ENCODE assay signal across 11 cellular contexts in the genomic region with DNA sequence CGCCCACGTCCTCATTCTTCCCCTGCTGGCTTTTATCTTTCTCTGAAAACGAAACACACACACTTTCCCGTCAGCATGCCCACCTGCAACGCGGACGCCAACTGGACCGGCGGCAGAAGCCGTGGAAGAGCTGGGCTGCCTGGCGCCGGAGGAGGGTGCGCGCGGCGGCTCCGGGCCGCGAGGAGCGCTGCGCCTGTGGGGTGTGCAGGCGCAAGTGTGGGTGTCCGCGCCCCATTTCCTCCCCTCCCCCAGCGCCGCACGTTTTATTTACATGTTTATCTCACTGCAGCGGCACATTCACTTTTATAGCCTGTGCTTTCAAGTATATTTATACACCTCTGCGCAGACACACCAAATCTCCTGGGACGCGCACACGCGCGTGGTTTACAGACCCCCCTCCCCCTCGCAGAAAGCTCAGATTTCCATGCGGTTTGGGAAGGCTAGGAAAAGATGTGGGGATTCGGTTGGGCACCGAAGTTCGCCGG. TPM values are rescaled to one million over a fixed set of nuclear protein-coding genes. Genes with fewer than 3 reads are reported as not detected.
DNase-seq lines count a peak whose midpoint lies in the region; ATAC-seq, FAIRE-seq and TF ChIP-seq lines count a peak whose summit lies in the region.
"Had no signal": no experiment of that assay in that cellular context is flagged by ENCODE, and none has a peak within 500 bp of the region (broad histone marks: within the 10 kb centered on the region; RNA-seq: fewer than 3 reads in every experiment).

No MANE protein-coding gene starts in this region.

- no peak for ATAC-seq in Right ventricle myocardium superior (ENCODE audit: poor library complexity)
- no peak for ATAC-seq in WTC11
- ATAC-seq: sciatic nerve had no signal

- POLR2A ChIA-PET in WTC11 (lab: Charles Lee): interaction anchor here (0.7 kb wide), 1 partner anchor 515 kb away, joined by 3 read pairs; no protein-coding TSS in a partner anchor

- no peak overlapping the region for H3K9ac ChIP-seq in keratinocyte (ENCODE audit: control insufficient read depth, extremely low read depth, insufficient read depth, low read length)

- dilution Hi-C loops in keratinocyte (cut with MboI; ENCODE audit: extremely low pct_ligation_motif_present, low sequenced_read_pairs): no loop called here

- peaks cover 100% of the 10 kb centered on the region for H3K27me3 Mint-ChIP-seq in WTC11 (ENCODE audit: low read depth)

- H3K27ac Mint-ChIP-seq in WTC11: no peak overlapping the region

- no peaks in the 10 kb centered on the region for H3K9me3 ChIP-seq in cardiac muscle cell (ENCODE audit: low read depth)
- H3K9me3 ChIP-seq in keratinocyte (ENCODE audit: control insufficient read depth, low read depth, low read length): peaks cover 11% of the 10 kb centered on the region
- H3K9me3 ChIP-seq in tibial nerve: peaks cover 0 to 14% (median 0%) of the 10 kb centered on the region in 4 donors
- H3K9me3 ChIP-seq: uterus had no signal

- no peak for TF ChIP-seq POLR2A in tibial nerve (IDR thresholded peaks at IDR 0.05)

- H3K9me3 Mint-ChIP-seq in WTC11: no peaks in the 10 kb centered on the region

- H3K36me3 Mint-ChIP-seq in WTC11: no peaks in the 10 kb centered on the region

- no peak overlapping the region for H3K27ac ChIP-seq in cardiac muscle cell
- H3K27ac ChIP-seq in keratinocyte (ENCODE audit: control insufficient read depth, insufficient read depth, low read length): no peak overlapping the region
- no peak overlapping the region for H3K27ac ChIP-seq in tibial nerve
- H3K27ac ChIP-seq: uterus had no signal

- H3K4me2 ChIP-seq in keratinocyte (ENCODE audit: control insufficient read depth, extremely low read depth, insufficient read depth, low read depth, low read length): peak overlapping the region; percentile 56

- H3K79me2 ChIP-seq in keratinocyte (ENCODE audit: control insufficient read depth, insufficient read depth, low read length): no peaks in the 10 kb centered on the region

- H3K27me3 ChIP-seq in cardiac muscle cell: peaks cover 100% of the 10 kb centered on the region
- H3K27me3 ChIP-seq in keratinocyte (ENCODE audit: control insufficient read depth, extremely low read depth, insufficient read depth, low read length): peaks cover 98% of the 10 kb centered on the region
- peaks cover 4 to 100% of the 10 kb centered on the region in 2 donors for H3K27me3 ChIP-seq in tibial nerve

- CTCF ChIA-PET in WTC11 (lab: Charles Lee): interaction anchor here (1.3 kb wide), 1 partner anchor 19 kb away, joined by 6 read pairs; no protein-coding TSS in a partner anchor

- H3K36me3 ChIP-seq in cardiac muscle cell: no peaks in the 10 kb centered on the region
- H3K36me3 ChIP-seq in keratinocyte (ENCODE audit: control insufficient read depth in 2 of 2, extremely low read depth in 1 of 2, insufficient read depth in 2 of 2, low read length in 2 of 2): no peaks in the 10 kb centered on the region
- H3K36me3 ChIP-seq in tibial nerve: no peaks in the 10 kb centered on the region
- H3K36me3 ChIP-seq: uterus had no signal

- peaks cover 78% of the 10 kb centered on the region for H3K4me1 Mint-ChIP-seq in WTC11

- H4K20me1 ChIP-seq in keratinocyte (ENCODE audit: control insufficient read depth, extremely low read depth, insufficient read depth, low read length): no peaks in the 10 kb centered on the region

- no peak for TF ChIP-seq EP300 in tibial nerve (IDR thresholded peaks at IDR 0.05)

- FAIRE-seq in keratinocyte (lab: Jason Lieb, UNC): no peak

- no peak for DNase-seq in cardiac muscle cell (ENCODE audit: low read depth in 1 of 2, low spot score in 1 of 2)
- DNase-seq in Right ventricle myocardium superior: no peak
- no peak for DNase-seq in WTC11 (ENCODE audit: low spot score)
- DNase-seq in keratinocyte (ENCODE audit: low read depth, low spot score): no peak
- DNase-seq in tibial nerve (ENCODE audit: low spot score in 2 of 2): no peak
- DNase-seq in NCI-H1092 (lab: John Stamatoyannopoulos, UW): no peak
- no peak for DNase-seq in HuH-7.5 (ENCODE audit: low spot score)
- no peak for DNase-seq in NCI-H128 (lab: John Stamatoyannopoulos, UW; ENCODE audit: unreplicated experiment)
- DNase-seq: NCI-H446, uterus had no signal

- H3K4me3 ChIP-seq in cardiac muscle cell (peak overlapping the region; percentile 47), keratinocyte (ENCODE audit: control insufficient read depth in 2 of 3, extremely low read depth in 1 of 3, insufficient read depth in 2 of 3, low read depth in 1 of 3, low read length in 3 of 3) (peak overlapping the region in 1 of 3 experiments; percentile 51), tibial nerve (peak overlapping the region in 3 of 4 donors; percentile 3 to 48 (median 33))

- peaks cover 9% of the 10 kb centered on the region for H3K4me1 ChIP-seq in cardiac muscle cell (ENCODE audit: low read depth)
- peaks cover 2% of the 10 kb centered on the region for H3K4me1 ChIP-seq in keratinocyte (ENCODE audit: control insufficient read depth, extremely low read depth, insufficient read depth, low read length)
- peaks cover 0 to 52% (median 23%) of the 10 kb centered on the region in 4 donors for H3K4me1 ChIP-seq in tibial nerve

- WGBS in tibial nerve, 2 donors: 6 to 7% methylated on average over 40 of the region's 40 CpGs

- intact Hi-C loops in Right ventricle myocardium superior (cut with DNase I): no loop called here

- H3K4me3 Mint-ChIP-seq in WTC11: peak overlapping the region; percentile 76

- no peaks in the 10 kb centered on the region for H3K9me1 ChIP-seq in keratinocyte (ENCODE audit: control insufficient read depth, extremely low read depth, insufficient read depth, low read length)

- TF ChIP-seq CTCF in cardiac muscle cell (IDR thresholded peaks at IDR 0.05; ENCODE audit: low read depth, low read length): no peak
- no peak for TF ChIP-seq CTCF in WTC11 (IDR thresholded peaks at IDR 0.05)
- no peak for TF ChIP-seq CTCF in keratinocyte (optimal IDR thresholded peaks at IDR 0.05 in 1 of 3, IDR thresholded peaks at IDR 0.05 in 1 of 3, conservative IDR thresholded peaks at IDR 0.05 in 1 of 3; ENCODE audit: extremely low read depth in 1 of 3, insufficient read depth in 2 of 3, low read length in 3 of 3)
- TF ChIP-seq CTCF in tibial nerve (IDR thresholded peaks at IDR 0.05): no peak

- H2AFZ ChIP-seq in keratinocyte (ENCODE audit: control insufficient read depth, low read length): no peak overlapping the region

TF ChIP-seq in WTC11, 78 proteins besides CTCF, POLR2A, EP300 and RAD21 (continues in another document):
- TF ChIP-seq CDX4 (CRISPR knock-in tag; IDR thresholded peaks at IDR 0.05; ENCODE audit: borderline replicate concordance) (no peak), MAX (CRISPR knock-in tag; IDR thresholded peaks at IDR 0.05) (no peak), JAZF1 (CRISPR knock-in tag; IDR thresholded peaks at IDR 0.05) (no peak), ELF4 (CRISPR knock-in tag; IDR thresholded peaks at IDR 0.05; ENCODE audit: low read depth) (no peak), FOXJ3 (CRISPR knock-in tag; IDR thresholded peaks at IDR 0.05; ENCODE audit: borderline replicate concordance) (no peak), NFATC4 (CRISPR knock-in tag; IDR thresholded peaks at IDR 0.05) (no peak)
- TF ChIP-seq, protein P1, sequence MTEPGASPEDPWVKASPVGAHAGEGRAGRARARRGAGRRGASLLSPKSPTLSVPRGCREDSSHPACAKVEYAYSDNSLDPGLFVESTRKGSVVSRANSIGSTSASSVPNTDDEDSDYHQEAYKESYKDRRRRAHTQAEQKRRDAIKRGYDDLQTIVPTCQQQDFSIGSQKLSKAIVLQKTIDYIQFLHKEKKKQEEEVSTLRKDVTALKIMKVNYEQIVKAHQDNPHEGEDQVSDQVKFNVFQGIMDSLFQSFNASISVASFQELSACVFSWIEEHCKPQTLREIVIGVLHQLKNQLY (CRISPR knock-in tag; IDR thresholded peaks at IDR 0.05): no peak
- TF ChIP-seq, protein P2, sequence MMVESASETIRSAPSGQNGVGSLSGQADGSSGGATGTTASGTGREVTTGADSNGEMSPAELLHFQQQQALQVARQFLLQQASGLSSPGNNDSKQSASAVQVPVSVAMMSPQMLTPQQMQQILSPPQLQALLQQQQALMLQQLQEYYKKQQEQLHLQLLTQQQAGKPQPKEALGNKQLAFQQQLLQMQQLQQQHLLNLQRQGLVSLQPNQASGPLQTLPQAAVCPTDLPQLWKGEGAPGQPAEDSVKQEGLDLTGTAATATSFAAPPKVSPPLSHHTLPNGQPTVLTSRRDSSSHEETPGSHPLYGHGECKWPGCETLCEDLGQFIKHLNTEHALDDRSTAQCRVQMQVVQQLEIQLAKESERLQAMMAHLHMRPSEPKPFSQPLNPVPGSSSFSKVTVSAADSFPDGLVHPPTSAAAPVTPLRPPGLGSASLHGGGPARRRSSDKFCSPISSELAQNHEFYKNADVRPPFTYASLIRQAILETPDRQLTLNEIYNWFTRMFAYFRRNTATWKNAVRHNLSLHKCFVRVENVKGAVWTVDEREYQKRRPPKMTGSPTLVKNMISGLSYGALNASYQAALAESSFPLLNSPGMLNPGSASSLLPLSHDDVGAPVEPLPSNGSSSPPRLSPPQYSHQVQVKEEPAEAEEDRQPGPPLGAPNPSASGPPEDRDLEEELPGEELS (CRISPR knock-in tag; IDR thresholded peaks at IDR 0.05): no peak
- TF ChIP-seq, protein P3, sequence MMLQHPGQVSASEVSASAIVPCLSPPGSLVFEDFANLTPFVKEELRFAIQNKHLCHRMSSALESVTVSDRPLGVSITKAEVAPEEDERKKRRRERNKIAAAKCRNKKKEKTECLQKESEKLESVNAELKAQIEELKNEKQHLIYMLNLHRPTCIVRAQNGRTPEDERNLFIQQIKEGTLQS (CRISPR knock-in tag; conservative IDR thresholded peaks at IDR 0.05): no peak

RNA-seq across cellular contexts. Expression of gene PITX2, which starts 1.5 kb away (rescaled TPM):
- total RNA-seq in cardiac muscle cell (1.5 and 4.7 TPM in 2 replicates), Right ventricle myocardium superior (not detected), WTC11 (2021) (11.3 to 24.9 TPM (median 12.2 TPM) in 3 replicates), tibial nerve (not detected)
- polyA plus RNA-seq in cardiac muscle cell (0.77 and 7.0 TPM in 2 replicates), keratinocyte (not detected in 3 replicates)
- not detected for polyA plus RNA-seq in keratinocyte (2011; ENCODE audit: low read depth)
- polyA plus RNA-seq in keratinocyte (2011; cell fraction: cytosol; rRNA removed): not detected in 2 replicates
- not detected in 2 replicates for polyA plus RNA-seq in keratinocyte (2011; cell fraction: nucleus; rRNA removed)
- not detected in 2 replicates for polyA plus RNA-seq in keratinocyte (2012; ENCODE audit: low replicate concordance)
- polyA minus RNA-seq in keratinocyte: not detected in 3 replicates
- not detected for polyA minus RNA-seq in keratinocyte (2011; cell fraction: cytosol; rRNA and poly(A)+ RNA removed)
- polyA minus RNA-seq in keratinocyte (2011; cell fraction: nucleus; rRNA and poly(A)+ RNA removed): not detected in 2 replicates
- total RNA-seq: sciatic nerve had no signal
